Comparison of ENCODE assay signal across 8 cellular contexts in the genomic region with DNA sequence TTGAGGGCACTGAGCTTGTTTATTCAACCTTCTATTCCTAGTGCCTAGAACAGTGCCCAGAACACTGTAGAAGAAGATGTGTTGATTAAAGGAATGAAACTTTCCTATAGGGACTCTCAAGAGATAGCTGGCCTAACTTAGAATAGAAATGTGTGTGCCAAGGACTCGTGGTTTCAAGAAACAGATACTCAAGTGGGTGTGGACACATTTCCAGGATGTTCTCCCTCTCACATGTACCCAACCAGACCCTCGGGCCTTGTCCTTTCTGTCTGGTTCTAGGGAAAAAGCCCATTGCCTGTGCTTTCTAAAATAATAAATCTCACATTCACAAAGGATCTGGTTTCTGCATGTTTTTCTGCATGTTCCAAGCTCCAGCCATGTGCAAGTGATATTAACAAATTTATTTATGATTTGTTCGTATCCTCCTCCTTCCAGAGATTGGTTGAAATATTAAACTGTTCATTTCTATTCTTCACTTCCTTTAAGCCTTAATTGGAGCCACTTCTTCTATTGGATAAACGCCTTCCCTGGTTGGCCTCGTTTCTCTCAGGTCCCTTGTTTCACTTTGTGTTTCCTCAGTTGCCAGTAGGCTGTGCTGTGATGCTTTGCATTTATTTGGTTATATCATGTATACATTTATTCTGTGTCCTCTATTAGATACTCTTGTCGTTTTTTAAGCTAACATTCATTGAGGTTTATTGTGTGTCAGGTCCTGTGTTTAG.
DNase-seq lines count a peak whose midpoint lies in the region; ATAC-seq and TF ChIP-seq lines count a peak whose summit lies in the region.

No MANE protein-coding gene starts in this region.

- H3K27ac ChIP-seq in gastroesophageal sphincter (peak overlapping the region; percentile 43 to 69 (median 58)), psoas muscle (peak overlapping the region; percentile 46)

- peaks cover 6 to 34% (median 7%) of the 10 kb centered on the region in 3 donors for H3K4me1 ChIP-seq in gastroesophageal sphincter
- peaks cover 30% of the 10 kb centered on the region for H3K4me1 ChIP-seq in psoas muscle

- peaks cover 0 to 2% of the 10 kb centered on the region in 2 donors for H3K9me3 Mint-ChIP-seq in activated T-cell treated with anti-CD3 and anti-CD28 coated beads, Interleukin-2, amount 50 U/mL, for 72 hours

- ATAC-seq in activated T-cell treated with anti-CD3 and anti-CD28 coated beads, Interleukin-2, amount 50 U/mL, for 72 hours (replicated peaks in 1 of 2): peak; percentile 83 to 86
- ATAC-seq in gastroesophageal sphincter (peak; percentile 75), psoas muscle (peak; percentile 50 to 83 (median 59)), HG03565 (IDR thresholded peaks at IDR 0.05; ENCODE audit: unreplicated experiment) (no peak)

- H3K36me3 ChIP-seq in gastroesophageal sphincter: no peaks in the 10 kb centered on the region
- no peaks in the 10 kb centered on the region for H3K36me3 ChIP-seq in psoas muscle (ENCODE audit: insufficient read depth in 1 of 2, low read depth in 1 of 2)

- peaks cover 25% of the 10 kb centered on the region for H3K4me1 Mint-ChIP-seq in activated T-cell treated with anti-CD3 and anti-CD28 coated beads, Interleukin-2, amount 50 U/mL, for 72 hours (ENCODE audit: low read depth)

- 5 to 19% methylated on average over 6 of the region's 6 CpGs for WGBS in gastroesophageal sphincter (ENCODE audit: low coverage in 1 of 2), 2 donors
- 5 to 10% (median 9%) methylated on average over 6 of the region's 6 CpGs for WGBS in psoas muscle, 3 donors
- WGBS in lower leg skin, 2 donors: 8 to 14% methylated on average over 6 of the region's 6 CpGs

- no peak overlapping the region for H3K4me3 ChIP-seq in gastroesophageal sphincter
- no peak overlapping the region for H3K4me3 ChIP-seq in psoas muscle
- H3K4me3 ChIP-seq in lower leg skin (ENCODE audit: low read depth, poor library complexity, severe bottlenecking): no peak overlapping the region

- H3K9me3 ChIP-seq in gastroesophageal sphincter (no peaks in the 10 kb centered on the region), psoas muscle (no peaks in the 10 kb centered on the region)

- peak; percentile 9 for DNase-seq in NCI-H510A treated with DMSO at 0.1 percent for 48 hours (lab: John Stamatoyannopoulos, UW)
- no peak for DNase-seq in NCI-H510A (lab: John Stamatoyannopoulos, UW)
- peak; percentile 53 for DNase-seq in NCI-H2107 treated with DMSO at 0.1 percent for 48 hours (lab: John Stamatoyannopoulos, UW; ENCODE audit: unreplicated experiment)
- DNase-seq in activated T-cell treated with anti-CD3 and anti-CD28 coated beads, Interleukin-2, amount 50 U/mL, for 72 hours: peak in 1 of 2 donors; percentile 34
- DNase-seq in psoas muscle: no peak
- DNase-seq in lower leg skin (ENCODE audit: low spot score in 2 of 2): no peak

- peaks cover 2% of the 10 kb centered on the region in 2 donors for H3K36me3 Mint-ChIP-seq in activated T-cell treated with anti-CD3 and anti-CD28 coated beads, Interleukin-2, amount 50 U/mL, for 72 hours (ENCODE audit: insufficient read depth in 2 of 2)

- TF ChIP-seq POLR2A in gastroesophageal sphincter (IDR thresholded peaks at IDR 0.05) (no peak), lower leg skin (IDR thresholded peaks at IDR 0.05) (no peak)

- TF ChIP-seq CTCF in gastroesophageal sphincter (IDR thresholded peaks at IDR 0.05) (peak; percentile 30 to 83 (median 68)), psoas muscle (IDR thresholded peaks at IDR 0.05) (peak; percentile 63), lower leg skin (IDR thresholded peaks at IDR 0.05) (peak in 1 of 3 donors; percentile 36)

- H3K4me3 Mint-ChIP-seq in activated T-cell treated with anti-CD3 and anti-CD28 coated beads, Interleukin-2, amount 50 U/mL, for 72 hours: peak overlapping the region; percentile 1 to 35

- TF ChIP-seq EP300 in gastroesophageal sphincter (IDR thresholded peaks at IDR 0.05): no peak

- H3K27ac Mint-ChIP-seq in activated T-cell treated with anti-CD3 and anti-CD28 coated beads, Interleukin-2, amount 50 U/mL, for 72 hours: peak overlapping the region; percentile 0

- intact Hi-C loops in psoas muscle (cut with DNase I): loop anchor here (2.0 to 10.0 kb wide), 5 partner anchors 210 to 334 kb away; no protein-coding TSS in a partner anchor
- intact Hi-C loops in lower leg skin (cut with DNase I; ENCODE audit: low total_unique reads): loop anchor here (10.0 kb wide), 1 partner anchor 262 kb away; no protein-coding TSS in a partner anchor

- H3K27me3 ChIP-seq in gastroesophageal sphincter: no peaks in the 10 kb centered on the region
- H3K27me3 ChIP-seq in psoas muscle (ENCODE audit: insufficient read depth in 3 of 3, low read length in 2 of 3): no peaks in the 10 kb centered on the region

- no peaks in the 10 kb centered on the region for H3K27me3 Mint-ChIP-seq in activated T-cell treated with anti-CD3 and anti-CD28 coated beads, Interleukin-2, amount 50 U/mL, for 72 hours (ENCODE audit: low read depth)

Comparison
In these comparisons a context has a peak if more than half of its experiments do, and no peak if none do; other contexts are left out.
1. DNase-seq: peak in NCI-H510A treated with DMSO at 0.1 percent for 48 hours (single experiment) and NCI-H2107 treated with DMSO at 0.1 percent for 48 hours (single experiment); none in NCI-H510A (single experiment), psoas muscle (0 of 2) and lower leg skin (0 of 2).